In the genomic region with DNA sequence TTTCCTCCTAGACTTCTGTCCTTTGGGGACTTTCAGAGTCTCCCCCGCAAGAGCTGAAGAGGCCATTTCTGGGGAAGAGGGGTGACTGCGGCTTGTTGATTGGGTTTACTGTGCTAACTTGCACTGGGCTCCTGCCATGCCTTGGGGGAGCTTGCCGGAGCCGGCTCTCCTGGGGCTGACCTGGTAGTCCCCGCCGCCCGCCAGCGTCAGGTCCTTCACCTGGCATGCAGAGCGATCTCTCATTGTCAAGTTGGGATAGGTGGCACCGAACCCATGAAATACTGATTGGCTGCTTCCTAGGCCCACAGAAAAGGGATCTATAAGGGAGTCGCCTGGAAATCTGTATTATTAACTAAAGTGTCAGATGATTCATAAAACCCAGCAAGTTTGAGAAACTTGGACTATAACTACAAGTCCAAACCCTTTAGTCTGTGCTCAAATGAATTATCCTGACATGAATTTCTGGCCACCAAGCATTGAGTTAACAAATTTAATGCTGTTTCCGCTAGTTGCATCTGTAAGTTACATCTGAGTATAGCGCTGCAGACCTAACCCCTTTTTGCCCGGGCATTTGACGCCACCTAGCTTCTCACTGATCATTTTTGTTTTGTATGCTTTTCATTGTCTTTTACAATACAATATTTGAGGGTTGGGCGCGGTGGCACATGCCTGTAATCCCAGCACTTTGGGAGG, we compare ENCODE assay signal across 8 cellular contexts. TPM values are rescaled to one million over a fixed set of nuclear protein-coding genes. Genes with fewer than 3 reads are reported as not detected.
DNase-seq lines count a peak whose midpoint lies in the region; FAIRE-seq and TF ChIP-seq lines count a peak whose summit lies in the region.

No MANE protein-coding gene starts in this region.

- peak overlapping the region; percentile 83 to 92 (median 90) for H3K27ac Mint-ChIP-seq in H9

- peaks cover 21 to 32% of the 10 kb centered on the region in 2 experiments for H3K4me1 Mint-ChIP-seq in H9

- H3K79me1 ChIP-seq in H9 (ENCODE audit: insufficient read depth, low read depth, low read length, poor library complexity, severe bottlenecking): peaks cover 9% of the 10 kb centered on the region

- peak overlapping the region; percentile 71 for H3K4me2 ChIP-seq in H9 (ENCODE audit: insufficient read depth, insufficient read length, low read length)

- H3K4ac ChIP-seq in H9 (ENCODE audit: low read depth, low read length): no peak overlapping the region

- H3K79me2 ChIP-seq in H9 (ENCODE audit: insufficient read depth, low read length): peaks cover 20% of the 10 kb centered on the region; the same call in 1 of the 2 replicates

- H3K27me3 Mint-ChIP-seq in H9 (ENCODE audit: low read depth): peaks cover 9% of the 10 kb centered on the region

- H4K8ac ChIP-seq in H9 (replicated peaks; ENCODE audit: insufficient read length, low read depth, low read length): no peak overlapping the region

- no CpG with 5 or more reads among the region's 17 CpGs for WGBS in H9 (ENCODE audit: extremely low coverage, insufficient read length, low lambda C conversion rate)
- WGBS in small intestine, 3 donors: 4 to 7% (median 7%) methylated on average over 17 of the region's 17 CpGs

- H2BK20ac ChIP-seq in H9 (ENCODE audit: low read depth, low read length, poor library complexity, severe bottlenecking): no peak overlapping the region

- no peaks in the 10 kb centered on the region for H3K4me1 ChIP-seq in H9 (ENCODE audit: insufficient read depth, low read length)
- H3K4me1 ChIP-seq in iPS-15b (ENCODE audit: control insufficient read depth, insufficient read depth, low read length): no peaks in the 10 kb centered on the region
- H3K4me1 ChIP-seq in small intestine (ENCODE audit: control insufficient read depth in 2 of 2, insufficient read depth in 1 of 2, low read depth in 1 of 2, low read length in 1 of 2): peaks cover 4 to 6% of the 10 kb centered on the region in 2 donors

- H3K23ac ChIP-seq in H9 (ENCODE audit: insufficient read length, low read depth, low read length): no peak overlapping the region

- H3K4me3 Mint-ChIP-seq in H9: peak overlapping the region; percentile 92 to 93

- no peak overlapping the region for H3K56ac ChIP-seq in H9 (ENCODE audit: insufficient read length, low read depth, low read length)

- H2BK5ac ChIP-seq in H9 (ENCODE audit: insufficient read length, low read length): no peak overlapping the region

- peaks cover 7% of the 10 kb centered on the region for H3K36me3 ChIP-seq in iPS-15b (ENCODE audit: control insufficient read depth, insufficient read depth, low read length)
- no peaks in the 10 kb centered on the region for H3K36me3 ChIP-seq in small intestine (ENCODE audit: control insufficient read depth in 2 of 2, insufficient read depth in 2 of 2, low read length in 2 of 2)

- no peak overlapping the region for H4K5ac ChIP-seq in H9 (ENCODE audit: insufficient read length, low read depth, low read length)

- TF ChIP-seq CTCF in H9 (conservative IDR thresholded peaks at IDR 0.05): peak; percentile 24; the same call in 1 of the 3 replicates
- peak; percentile 43 for TF ChIP-seq CTCF in LNCaP clone FGC (IDR thresholded peaks at IDR 0.05; ENCODE audit: control insufficient read depth, extremely low read depth, insufficient read depth)

- no peak overlapping the region for H3T11ph ChIP-seq in H9 (ENCODE audit: low read length)

- H2AK5ac ChIP-seq in H9 (ENCODE audit: insufficient read length, low read length): no peak overlapping the region

- no peaks in the 10 kb centered on the region for H3K9me3 Mint-ChIP-seq in H9

- H3K18ac ChIP-seq in H9 (ENCODE audit: insufficient read length, low read depth, low read length): peak overlapping the region; percentile 55

- peak overlapping the region; percentile 70; the same call in 1 of the 2 replicates for H3K14ac ChIP-seq in H9 (ENCODE audit: insufficient read depth, low read length)

- H2BK12ac ChIP-seq in H9 (ENCODE audit: insufficient read length, low read depth, low read length): no peak overlapping the region

- peaks cover 0 to 10% (median 3%) of the 10 kb centered on the region in 3 experiments; a peak in 3 of 7 replicates for H3K36me3 Mint-ChIP-seq in H9 (ENCODE audit: insufficient read depth in 1 of 3, low read depth in 3 of 3)

- peak overlapping the region; percentile 98 for H3K4me3 ChIP-seq in LNCaP clone FGC (ENCODE audit: low read depth, low read length)
- H3K4me3 ChIP-seq in iPS-15b (ENCODE audit: low read depth, low read length): peak overlapping the region; percentile 99
- H3K4me3 ChIP-seq in small intestine (ENCODE audit: low read depth in 1 of 2, low read length in 2 of 2): peak overlapping the region; percentile 25 to 67

- H3K27ac ChIP-seq in H9 (ENCODE audit: insufficient read length, low read depth, low read length) (peak overlapping the region; percentile 75), angular gyrus (ENCODE audit: low read depth, low read length) (peak overlapping the region; percentile 97), small intestine (ENCODE audit: low read depth in 1 of 2, low read length in 1 of 2) (peak overlapping the region; percentile 93 to 99)

- H4K20me1 ChIP-seq in H9 (ENCODE audit: control insufficient read depth, insufficient read depth, insufficient read length): no peaks in the 10 kb centered on the region

- H3K23me2 ChIP-seq in H9 (ENCODE audit: insufficient read length, low read depth, low read length, poor library complexity, severe bottlenecking): peaks cover 15% of the 10 kb centered on the region

- H2AFZ ChIP-seq in H9 (ENCODE audit: low read length): no peak overlapping the region

- DNase-seq in GF-D8 (lab: John Stamatoyannopoulos, UW) (peak; percentile 50), H9 (no peak), LNCaP clone FGC (ENCODE audit: low read depth) (no peak), SK-N-DZ (ENCODE audit: low spot score) (peak; percentile 71), small intestine (peak; percentile 47), GOT3 (lab: John Stamatoyannopoulos, UW) (no peak)

- H2BK120ac ChIP-seq in H9 (ENCODE audit: low read depth, low read length, poor library complexity, severe bottlenecking): no peak overlapping the region

- FAIRE-seq in small intestine (lab: Jason Lieb, UNC): no peak

- no peak overlapping the region for H4K91ac ChIP-seq in H9 (ENCODE audit: insufficient read length, low read depth, low read length)

- H3K9me3 ChIP-seq in H9 (ENCODE audit: control insufficient read depth, low read depth, low read length) (no peaks in the 10 kb centered on the region), iPS-15b (ENCODE audit: control insufficient read depth, insufficient read depth, low read length) (no peaks in the 10 kb centered on the region), small intestine (ENCODE audit: control insufficient read depth, low read depth) (no peaks in the 10 kb centered on the region)

- H3K27me3 ChIP-seq in H9 (ENCODE audit: insufficient read depth, low read length): no peaks in the 10 kb centered on the region
- H3K27me3 ChIP-seq in iPS-15b (ENCODE audit: control insufficient read depth, insufficient read depth, low read length): no peaks in the 10 kb centered on the region
- no peaks in the 10 kb centered on the region for H3K27me3 ChIP-seq in small intestine (ENCODE audit: control insufficient read depth in 2 of 2, insufficient read depth in 2 of 2, low read length in 2 of 2)

- H3K9ac ChIP-seq in H9 (ENCODE audit: extremely low read depth, insufficient read length, low read length) (peak overlapping the region; percentile 73), iPS-15b (ENCODE audit: low read depth, low read length) (peak overlapping the region; percentile 80)

- no peak overlapping the region for H2BK15ac ChIP-seq in H9 (ENCODE audit: low read depth, low read length)

RNA-seq across cellular contexts. Expression of gene IMP3, which starts 0.6 kb away (rescaled TPM):
- total RNA-seq in H9 (2021): 97.9 and 106 TPM in 2 replicates
- 206 and 226 TPM in 2 replicates for polyA plus RNA-seq in SK-N-DZ (2014; cell fraction: cytosol; rRNA removed)
- polyA plus RNA-seq in SK-N-DZ (2014; cell fraction: nucleus; rRNA removed): 135 and 163 TPM in 2 replicates
- 100 to 1,000 TPM in 1 of 3 donors, 10 to 100 TPM in 2; 93.2 to 139 (median 93.3) TPM for polyA plus RNA-seq in small intestine

RNA-seq across cellular contexts. Expression of gene SNX33, which starts 7.1 kb away (rescaled TPM):
- 17.7 and 18.7 TPM in 2 replicates for total RNA-seq in H9 (2021)
- 3.5 and 4.2 TPM in 2 replicates for polyA plus RNA-seq in SK-N-DZ (2014; cell fraction: cytosol; rRNA removed)
- polyA plus RNA-seq in SK-N-DZ (2014; cell fraction: nucleus; rRNA removed): 7.1 and 10.5 TPM in 2 replicates
- 10 to 100 TPM; 11.0 to 18.0 (median 12.4) TPM for polyA plus RNA-seq in small intestine

RNA-seq across cellular contexts. Expression of gene SNUPN, which starts 15.1 kb away (rescaled TPM):
- 29.8 and 32.7 TPM in 2 replicates for total RNA-seq in H9 (2021)
- 24.8 and 29.2 TPM in 2 replicates for polyA plus RNA-seq in SK-N-DZ (2014; cell fraction: cytosol; rRNA removed)
- polyA plus RNA-seq in SK-N-DZ (2014; cell fraction: nucleus; rRNA removed): 13.8 and 15.6 TPM in 2 replicates
- 10 to 100 TPM; 19.5 to 24.6 (median 22.1) TPM for polyA plus RNA-seq in small intestine

Comparison
In these comparisons a context has a peak if more than half of its experiments do, and no peak if none do; other contexts are left out.
1. DNase-seq: peak in GF-D8 (single experiment), SK-N-DZ (single experiment) and small intestine (single experiment); none in H9 (single experiment), LNCaP clone FGC (single experiment) and GOT3 (single experiment).
2. H3K4me3 ChIP-seq: peak in every context shown above with its lines; median percentile 99 in iPS-15b; 98 in LNCaP clone FGC; 46 in small intestine.
3. Peak in every context shown above with its lines, with median percentiles within 50 percentile points of each other: H3K27ac ChIP-seq.